Comparison of ENCODE assay signal across 15 cellular contexts in the genomic region with DNA sequence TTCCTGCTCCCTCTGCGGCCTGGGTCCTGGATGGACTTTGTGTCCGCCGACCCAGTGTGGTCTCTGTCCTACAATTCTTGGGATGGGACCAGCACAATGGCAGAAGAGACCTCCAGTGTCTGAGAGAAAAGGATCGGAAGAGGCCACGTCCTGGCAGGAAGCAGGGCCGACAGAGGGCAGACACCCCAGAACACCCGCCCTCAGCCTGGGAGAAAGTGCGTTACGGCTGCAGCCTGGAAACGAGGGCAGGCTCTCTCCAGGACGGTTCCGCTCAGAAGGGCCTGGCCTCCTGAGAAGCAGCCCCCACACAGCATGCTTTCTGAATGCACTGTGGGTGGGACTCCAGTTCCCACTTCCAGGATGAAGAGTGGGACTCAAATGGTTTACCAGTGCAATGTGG. TPM values are rescaled to one million over a fixed set of nuclear protein-coding genes. Genes with fewer than 3 reads are reported as not detected.
DNase-seq lines count a peak whose midpoint lies in the region; ATAC-seq and TF ChIP-seq lines count a peak whose summit lies in the region.
"Had no signal": no experiment of that assay in that cellular context is flagged by ENCODE, and none has a peak within 500 bp of the region (broad histone marks: within the 10 kb centered on the region; RNA-seq: fewer than 3 reads in every experiment).

No MANE protein-coding gene starts in this region.

- H3K27ac ChIP-seq in esophagus squamous epithelium (peak overlapping the region; percentile 18 to 70 (median 68)), neuronal stem cell (replicated peaks; ENCODE audit: low read length) (no peak overlapping the region), tibial artery (peak overlapping the region; percentile 37 to 64)

- H2AK5ac ChIP-seq in neuronal stem cell (ENCODE audit: low read depth, low read length): no peak overlapping the region

- H3K27ac Mint-ChIP-seq in activated T-helper 17 cell treated with anti-CD3 and anti-CD28 coated beads, Interleukin-2, amount 50 U/mL, for 72 hours: peak overlapping the region; percentile 56

- H2BK15ac ChIP-seq in neuronal stem cell (ENCODE audit: low read length): no peak overlapping the region

- TF ChIP-seq CTCF in esophagus squamous epithelium (IDR thresholded peaks at IDR 0.05) (no peak), tibial artery (IDR thresholded peaks at IDR 0.05) (no peak)

- no peak for DNase-seq in esophagus squamous epithelium (lab: John Stamatoyannopoulos, UW)
- no peak for DNase-seq in neuronal stem cell (ENCODE audit: low spot score)
- DNase-seq in tibial artery: peak; percentile 34 to 67
- no peak for DNase-seq in MG63
- no peak for DNase-seq in NCI-H1092 treated with DMSO at 0.1 percent for 48 hours (lab: John Stamatoyannopoulos, UW)
- DNase-seq: activated CD4-positive, alpha-beta T cell treated with anti-CD3 and anti-CD28 coated beads, Interleukin-2, amount 10 ng/mL, durations not matched to agents 24 days and 14 days; activated T-cell treated with anti-CD3 and anti-CD28 coated beads, Interleukin-2, amount 50 U/mL, for 72 hours; body of pancreas; KBM-7; NCI-H1436; NCI-H524 treated with DMSO at 0.1 percent for 48 hours had no signal

- peaks cover 29 to 65% (median 39%) of the 10 kb centered on the region in 3 donors for H3K36me3 ChIP-seq in esophagus squamous epithelium
- H3K36me3 ChIP-seq in neuronal stem cell (replicated peaks in 1 of 2; ENCODE audit: control insufficient read depth in 2 of 2, insufficient read depth in 2 of 2, low read length in 2 of 2): peaks cover 45 to 63% of the 10 kb centered on the region in 2 donors
- H3K36me3 ChIP-seq in tibial artery: peaks cover 48 to 56% (median 49%) of the 10 kb centered on the region in 3 donors
- peaks cover 24% of the 10 kb centered on the region for H3K36me3 ChIP-seq in MG63

- no peak overlapping the region for H4K8ac ChIP-seq in neuronal stem cell (ENCODE audit: low read depth, low read length)

- 77 to 88% methylated on average over 3 to 12 of the region's 12 CpGs for WGBS in esophagus squamous epithelium, 2 donors
- no CpG with 5 or more reads among the region's 12 CpGs for WGBS in neuronal stem cell (ENCODE audit: extremely low coverage in 2 of 2, insufficient read length in 2 of 2, insufficient replicate concordance in 1 of 2), 2 donors

- H2BK12ac ChIP-seq in neuronal stem cell (ENCODE audit: low read length): no peak overlapping the region

- no peak overlapping the region for H3K18ac ChIP-seq in neuronal stem cell (ENCODE audit: low read length)

- no peak overlapping the region for H3K4me3 ChIP-seq in esophagus squamous epithelium
- H3K4me3 ChIP-seq in neuronal stem cell (ENCODE audit: low read length in 2 of 2): no peak overlapping the region
- no peak overlapping the region for H3K4me3 ChIP-seq in tibial artery
- no peak overlapping the region for H3K4me3 ChIP-seq in MG63
- H3K4me3 ChIP-seq: body of pancreas had no signal

- TF ChIP-seq POLR2A in esophagus squamous epithelium (IDR thresholded peaks at IDR 0.05): no peak

- no peak overlapping the region for H3K14ac ChIP-seq in neuronal stem cell (ENCODE audit: low read length)

- no peak overlapping the region for H4K91ac ChIP-seq in neuronal stem cell (ENCODE audit: low read depth, low read length, poor library complexity)

- peaks cover 0 to 3% (median 0%) of the 10 kb centered on the region in 4 donors for H3K27me3 ChIP-seq in esophagus squamous epithelium
- no peaks in the 10 kb centered on the region for H3K27me3 ChIP-seq in neuronal stem cell (ENCODE audit: control insufficient read depth in 3 of 3, insufficient read depth in 3 of 3, low read depth in 1 of 3, low read length in 3 of 3)
- H3K27me3 ChIP-seq in tibial artery: no peaks in the 10 kb centered on the region
- no peaks in the 10 kb centered on the region for H3K27me3 ChIP-seq in MG63
- H3K27me3 ChIP-seq: body of pancreas had no signal

- H3K9ac ChIP-seq in neuronal stem cell (ENCODE audit: low read depth, low read length, poor library complexity): peak overlapping the region; percentile 18

- peak overlapping the region; percentile 12 for H2BK5ac ChIP-seq in neuronal stem cell (ENCODE audit: low read length)

- H3K23ac ChIP-seq in neuronal stem cell (ENCODE audit: low read depth, low read length, poor library complexity): no peak overlapping the region

- no peak overlapping the region for H2BK120ac ChIP-seq in neuronal stem cell (ENCODE audit: low read depth, low read length)

- peaks cover 22% of the 10 kb centered on the region for H3K79me1 ChIP-seq in neuronal stem cell (ENCODE audit: low read depth, low read length)

- H3K4ac ChIP-seq in neuronal stem cell (ENCODE audit: low read length): no peak overlapping the region

- H3K4me1 ChIP-seq in esophagus squamous epithelium: peaks cover 8 to 74% (median 11%) of the 10 kb centered on the region in 3 donors
- peaks cover 0 to 6% of the 10 kb centered on the region in 2 donors for H3K4me1 ChIP-seq in neuronal stem cell (ENCODE audit: control insufficient read depth in 2 of 2, insufficient read depth in 1 of 2, low read depth in 1 of 2, low read length in 2 of 2)
- peaks cover 0 to 30% (median 17%) of the 10 kb centered on the region in 4 donors for H3K4me1 ChIP-seq in tibial artery

- H2AFZ ChIP-seq in neuronal stem cell (ENCODE audit: low read length): no peak overlapping the region

- no peak overlapping the region for H3K4me3 Mint-ChIP-seq in activated T-helper 17 cell treated with anti-CD3 and anti-CD28 coated beads, Interleukin-2, amount 50 U/mL, for 72 hours
- H3K4me3 Mint-ChIP-seq: activated CD4-positive, alpha-beta T cell treated with anti-CD3 and anti-CD28 coated beads, Interleukin-2, amount 10 ng/mL, durations not matched to agents 24 days and 14 days; activated T-cell treated with anti-CD3 and anti-CD28 coated beads, Interleukin-2, amount 50 U/mL, for 72 hours; CD14-positive monocyte; T-helper 2 cell treated with Interferon-gamma antibody and Interleukin-4, amounts not matched to agents 5 μg/mL and 100 μg/mL, for 36 hours had no signal

- H3K4me1 Mint-ChIP-seq in activated T-helper 17 cell treated with anti-CD3 and anti-CD28 coated beads, Interleukin-2, amount 50 U/mL, for 72 hours: peaks cover 8% of the 10 kb centered on the region
- H3K4me1 Mint-ChIP-seq: activated CD4-positive, alpha-beta T cell treated with anti-CD3 and anti-CD28 coated beads, Interleukin-2, amount 10 ng/mL, durations not matched to agents 24 days and 14 days had no signal

- no peaks in the 10 kb centered on the region for H3K27me3 Mint-ChIP-seq in activated T-helper 17 cell treated with anti-CD3 and anti-CD28 coated beads, Interleukin-2, amount 50 U/mL, for 72 hours
- H3K27me3 Mint-ChIP-seq: activated CD4-positive, alpha-beta T cell treated with anti-CD3 and anti-CD28 coated beads, Interleukin-2, amount 10 ng/mL, durations not matched to agents 24 days and 14 days had no signal

- intact Hi-C loops in esophagus squamous epithelium (cut with DNase I) (no loop called here), tibial artery (cut with DNase I; ENCODE audit: low total_unique reads) (no loop called here)

- no peaks in the 10 kb centered on the region for H3K9me3 Mint-ChIP-seq in activated T-helper 17 cell treated with anti-CD3 and anti-CD28 coated beads, Interleukin-2, amount 50 U/mL, for 72 hours
- H3K9me3 Mint-ChIP-seq: activated CD4-positive, alpha-beta T cell treated with anti-CD3 and anti-CD28 coated beads, Interleukin-2, amount 10 ng/mL, durations not matched to agents 24 days and 14 days; activated T-cell treated with anti-CD3 and anti-CD28 coated beads, Interleukin-2, amount 50 U/mL, for 72 hours; CD14-positive monocyte; T-helper 2 cell treated with Interferon-gamma antibody and Interleukin-4, amounts not matched to agents 5 μg/mL and 100 μg/mL, for 36 hours had no signal

- no peak for ATAC-seq in activated T-helper 17 cell treated with anti-CD3 and anti-CD28 coated beads, Interleukin-2, amount 50 U/mL, for 72 hours (replicated peaks)
- no peak for ATAC-seq in HG03354 (IDR thresholded peaks at IDR 0.05; ENCODE audit: poor library complexity, severe bottlenecking, unreplicated experiment)
- ATAC-seq: activated T-cell treated with anti-CD3 and anti-CD28 coated beads, Interleukin-2, amount 50 U/mL, for 72 hours; body of pancreas had no signal

- H3K36me3 Mint-ChIP-seq in activated T-helper 17 cell treated with anti-CD3 and anti-CD28 coated beads, Interleukin-2, amount 50 U/mL, for 72 hours (ENCODE audit: low read depth): peaks cover 57% of the 10 kb centered on the region

- H3K9me3 ChIP-seq in esophagus squamous epithelium (no peaks in the 10 kb centered on the region), neuronal stem cell (replicated peaks in 1 of 2; ENCODE audit: control insufficient read depth in 2 of 2, insufficient read depth in 1 of 2, low read depth in 1 of 2, low read length in 2 of 2) (peaks cover 0 to 3% of the 10 kb centered on the region in 2 donors), tibial artery (no peaks in the 10 kb centered on the region), MG63 (no peaks in the 10 kb centered on the region)
- H3K9me3 ChIP-seq: body of pancreas had no signal

- no peak overlapping the region for H3K4me2 ChIP-seq in neuronal stem cell (ENCODE audit: insufficient read depth, low read length, poor library complexity, severe bottlenecking)

RNA-seq across cellular contexts. Expression of a gene that starts 35.5 kb away (rescaled TPM):
- under 1 TPM; 0.15 to 0.42 TPM for total RNA-seq in activated T-helper 17 cell treated with anti-CD3 and anti-CD28 coated beads, Interleukin-2, amount 50 U/mL, for 72 hours
- 1 to 10 TPM in 2 of 4 donors, under 1 TPM in 2; 0.13 to 3.4 (median 0.81) TPM for total RNA-seq in esophagus squamous epithelium
- polyA plus RNA-seq in neuronal stem cell (2013, experiment 1 of 2): 1.7 TPM
- polyA plus RNA-seq in neuronal stem cell (2013, experiment 2 of 2): 1.7 TPM
- total RNA-seq in MG63 (2014; rRNA removed; shearing (Covaris generic); ENCODE audit: low replicate concordance): 0.76 TPM in 1 of 2 replicates, not detected in the other
- polyA plus RNA-seq: CD14-positive monocyte had no signal

Comparison
In these comparisons a context has a peak if more than half of its experiments do, and no peak if none do; other contexts are left out.
1. DNase-seq: peak in tibial artery (2 of 2); none in esophagus squamous epithelium (single experiment), neuronal stem cell (single experiment), MG63 (single experiment) and NCI-H1092 treated with DMSO at 0.1 percent for 48 hours (single experiment).